2 cellular contexts compared by ENCODE assay signal in the genomic region with DNA sequence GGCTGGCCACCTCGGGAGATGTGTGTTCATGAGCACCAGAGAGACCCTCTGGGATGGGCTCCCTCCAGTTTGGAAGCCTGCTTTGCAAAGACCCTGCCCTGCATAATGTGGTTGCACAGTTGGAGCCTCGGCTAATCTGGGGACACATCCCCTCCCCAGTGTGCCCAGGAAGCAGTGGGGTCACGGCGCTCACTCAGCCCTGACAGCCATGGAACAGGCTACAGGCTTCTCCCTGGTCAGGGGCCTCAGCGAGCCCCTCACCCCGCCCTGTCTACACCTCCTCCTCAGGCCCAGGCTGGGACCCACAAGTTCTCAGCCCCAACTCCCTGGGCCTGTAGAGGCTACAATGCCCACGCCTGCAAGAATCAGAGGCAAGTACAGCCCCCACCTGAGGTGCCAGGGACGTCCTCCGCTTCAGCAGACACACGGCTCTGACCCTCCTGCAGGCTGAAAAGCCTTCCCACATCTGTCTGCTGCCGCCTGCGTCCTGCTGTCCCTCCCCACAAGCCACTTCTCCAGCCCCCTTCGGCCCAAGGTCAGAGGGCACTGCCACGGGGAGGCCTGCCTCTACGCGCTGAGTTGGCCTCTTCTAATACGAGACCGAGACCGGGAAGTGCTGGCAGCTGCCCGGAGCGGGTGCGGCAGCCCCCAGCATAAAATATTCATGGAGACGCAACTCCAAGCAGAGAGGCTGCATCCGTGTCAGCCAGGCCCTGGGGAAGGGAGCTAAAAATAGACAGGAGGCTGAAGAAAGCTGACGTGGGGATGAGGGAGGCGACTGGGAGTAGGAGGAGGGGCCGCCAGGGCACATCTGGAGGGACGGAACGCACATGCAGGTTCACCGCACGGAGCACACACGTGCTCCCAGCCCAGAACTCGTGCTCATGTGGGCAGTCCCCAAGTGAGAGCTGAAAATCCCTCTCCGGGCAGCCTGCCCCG.
TF ChIP-seq lines count a peak whose summit lies in the region.

No MANE protein-coding gene starts in this region.

TF ChIP-seq in IMR-90, 13 proteins besides CTCF, POLR2A, EP300 and RAD21:
- TF ChIP-seq BHLHE40 (IDR thresholded peaks at IDR 0.05; ENCODE audit: low read depth, low read length), result peak; percentile 94
- TF ChIP-seq, protein P1, sequence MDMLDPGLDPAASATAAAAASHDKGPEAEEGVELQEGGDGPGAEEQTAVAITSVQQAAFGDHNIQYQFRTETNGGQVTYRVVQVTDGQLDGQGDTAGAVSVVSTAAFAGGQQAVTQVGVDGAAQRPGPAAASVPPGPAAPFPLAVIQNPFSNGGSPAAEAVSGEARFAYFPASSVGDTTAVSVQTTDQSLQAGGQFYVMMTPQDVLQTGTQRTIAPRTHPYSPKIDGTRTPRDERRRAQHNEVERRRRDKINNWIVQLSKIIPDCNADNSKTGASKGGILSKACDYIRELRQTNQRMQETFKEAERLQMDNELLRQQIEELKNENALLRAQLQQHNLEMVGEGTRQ (IDR thresholded peaks at IDR 0.05; ENCODE audit: low read depth, low read length), result peak; percentile 63
- TF ChIP-seq SMC3 (IDR thresholded peaks at IDR 0.05; ENCODE audit: low read depth, low read length), result no peak
- TF ChIP-seq MXI1 (IDR thresholded peaks at IDR 0.05; ENCODE audit: borderline replicate concordance, low read depth, low read length), result peak; percentile 96
TF ChIP-seq in IMR-90: peak in this region for 3.

TF ChIP-seq in HepG2, 621 proteins besides CTCF, POLR2A, EP300 and RAD21:
- no peak for TF ChIP-seq MYNN (CRISPR knock-in tag; IDR thresholded peaks at IDR 0.05; ENCODE audit: low read depth)
- no peak for TF ChIP-seq CCDC6 (CRISPR knock-in tag; IDR thresholded peaks at IDR 0.05)
- no peak for TF ChIP-seq HHEX (CRISPR knock-in tag; IDR thresholded peaks at IDR 0.05)
- no peak for TF ChIP-seq POGZ (CRISPR knock-in tag; IDR thresholded peaks at IDR 0.05)
- TF ChIP-seq, protein P2, sequence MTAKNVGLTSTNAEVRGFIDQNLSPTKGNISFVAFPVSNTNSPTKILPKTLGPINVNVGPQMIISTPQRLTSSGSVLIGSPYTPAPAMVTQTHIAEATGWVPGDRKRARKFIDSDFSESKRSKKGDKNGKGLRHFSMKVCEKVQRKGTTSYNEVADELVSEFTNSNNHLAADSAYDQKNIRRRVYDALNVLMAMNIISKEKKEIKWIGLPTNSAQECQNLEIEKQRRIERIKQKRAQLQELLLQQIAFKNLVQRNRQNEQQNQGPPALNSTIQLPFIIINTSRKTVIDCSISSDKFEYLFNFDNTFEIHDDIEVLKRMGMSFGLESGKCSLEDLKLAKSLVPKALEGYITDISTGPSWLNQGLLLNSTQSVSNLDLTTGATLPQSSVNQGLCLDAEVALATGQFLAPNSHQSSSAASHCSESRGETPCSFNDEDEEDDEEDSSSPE (CRISPR knock-in tag; IDR thresholded peaks at IDR 0.05), result no peak
- TF ChIP-seq, protein P3, sequence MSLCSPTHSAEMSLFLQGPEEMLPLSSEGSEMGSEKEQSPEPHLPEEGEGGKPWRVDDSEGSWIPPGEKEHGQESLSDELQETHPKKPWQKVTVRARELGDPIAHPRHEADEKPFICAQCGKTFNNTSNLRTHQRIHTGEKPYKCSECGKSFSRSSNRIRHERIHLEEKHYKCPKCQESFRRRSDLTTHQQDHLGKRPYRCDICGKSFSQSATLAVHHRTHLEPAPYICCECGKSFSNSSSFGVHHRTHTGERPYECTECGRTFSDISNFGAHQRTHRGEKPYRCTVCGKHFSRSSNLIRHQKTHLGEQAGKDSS (CRISPR knock-in tag; IDR thresholded peaks at IDR 0.05; ENCODE audit: borderline replicate concordance, low read depth), result no peak
- TF ChIP-seq ZNF143 (CRISPR knock-in tag; IDR thresholded peaks at IDR 0.05), result no peak
- no peak for TF ChIP-seq ZMAT3 (CRISPR knock-in tag; conservative IDR thresholded peaks at IDR 0.05)
- TF ChIP-seq TGIF2 (CRISPR knock-in tag; IDR thresholded peaks at IDR 0.05), result no peak
- no peak for TF ChIP-seq PHB2 (IDR thresholded peaks at IDR 0.05; ENCODE audit: partially characterized antibody)
